In the genomic region with DNA sequence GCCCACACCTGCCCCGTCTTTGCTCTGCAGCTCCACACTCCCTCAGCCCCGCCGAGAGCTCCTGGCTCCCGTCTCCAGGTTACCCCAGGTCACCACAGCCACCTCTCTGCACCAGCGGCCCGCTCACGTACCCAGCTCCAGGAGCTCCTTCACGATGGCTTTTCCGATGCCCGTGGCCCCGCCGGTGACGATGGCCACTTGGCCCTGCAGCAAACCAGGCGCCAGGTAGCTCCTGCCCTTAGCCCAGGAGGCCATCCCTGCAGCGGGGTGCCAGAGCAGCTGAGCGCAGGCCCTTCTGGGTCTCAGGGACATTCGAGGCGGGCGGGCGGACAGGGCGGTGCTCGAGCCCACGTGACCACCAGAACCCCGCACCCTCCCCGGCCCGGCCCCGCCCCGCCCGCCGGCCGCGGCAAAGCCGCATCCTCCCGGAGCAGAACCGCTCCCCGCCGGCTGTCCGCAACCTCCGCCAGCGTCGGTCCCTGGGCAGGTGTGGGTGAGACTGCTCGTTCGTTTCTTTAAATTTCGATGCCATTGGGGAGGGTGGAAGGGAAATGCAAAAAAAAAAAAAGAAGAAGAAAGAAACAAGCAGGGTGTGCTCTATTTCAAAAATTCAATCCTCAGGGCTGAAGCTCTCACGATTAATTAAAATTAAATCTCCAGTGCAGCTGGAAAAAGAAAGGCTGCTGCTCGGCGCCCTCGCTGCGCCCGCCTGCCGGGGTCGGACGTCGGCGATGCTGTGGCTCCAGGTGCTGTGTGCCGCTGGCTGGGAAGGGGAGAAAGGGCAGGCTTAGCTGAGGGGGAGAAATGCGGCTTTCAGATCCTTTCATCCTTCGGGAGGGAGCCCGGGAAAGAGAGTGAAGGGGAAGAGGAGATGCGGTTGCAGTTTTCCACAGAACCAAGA, we compare ENCODE assay signal across 8 cellular contexts. TPM values are rescaled to one million over a fixed set of nuclear protein-coding genes. Genes with fewer than 3 reads are reported as not detected.
DNase-seq lines count a peak whose midpoint lies in the region; ATAC-seq and TF ChIP-seq lines count a peak whose summit lies in the region.

Gene PECR (minus strand): TSS at position 323 of the 901 bp plus-strand sequence. CDS start 68 bp downstream, at position 255.
A gene with protein sequence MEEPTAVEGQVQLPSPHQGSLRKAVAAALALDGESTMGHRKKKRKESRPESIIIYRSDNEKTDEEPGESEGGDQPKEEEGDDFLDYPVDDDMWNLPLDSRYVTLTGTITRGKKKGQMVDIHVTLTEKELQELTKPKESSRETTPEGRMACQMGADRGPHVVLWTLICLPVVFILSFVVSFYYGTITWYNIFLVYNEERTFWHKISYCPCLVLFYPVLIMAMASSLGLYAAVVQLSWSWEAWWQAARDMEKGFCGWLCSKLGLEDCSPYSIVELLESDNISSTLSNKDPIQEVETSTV (plus strand): TSS at position 433 of the 901 bp plus-strand sequence. CDS start 14,045 bp downstream, outside the sequence.

- peak within 1 kb of the TSS; percentile 98 for H3K4me3 Mint-ChIP-seq in activated naive CD8-positive, alpha-beta T cell treated with anti-CD3 and anti-CD28 coated beads, Interleukin-2, amount 50 U/mL, for 24 hours
- peak within 1 kb of the TSS; percentile 89 for H3K4me3 Mint-ChIP-seq in type B pancreatic cell

- peak within 1 kb of the TSS; percentile 91 for H3K27ac Mint-ChIP-seq in activated naive CD8-positive, alpha-beta T cell treated with anti-CD3 and anti-CD28 coated beads, Interleukin-2, amount 50 U/mL, for 24 hours
- peak within 1 kb of the TSS; percentile 64 for H3K27ac Mint-ChIP-seq in type B pancreatic cell

- peaks cover 59% of the 10 kb centered on the region for H3K4me1 Mint-ChIP-seq in activated naive CD8-positive, alpha-beta T cell treated with anti-CD3 and anti-CD28 coated beads, Interleukin-2, amount 50 U/mL, for 24 hours
- H3K4me1 Mint-ChIP-seq in type B pancreatic cell (ENCODE audit: unreplicated experiment) = peaks cover 32% of the 10 kb centered on the region

- H3K36me3 Mint-ChIP-seq in activated naive CD8-positive, alpha-beta T cell treated with anti-CD3 and anti-CD28 coated beads, Interleukin-2, amount 50 U/mL, for 24 hours (ENCODE audit: low read depth) = no peaks in the 10 kb centered on the region
- H3K36me3 Mint-ChIP-seq in type B pancreatic cell = peaks cover 3% of the 10 kb centered on the region

- H4K20me1 ChIP-seq in SU-DHL-6 (ENCODE audit: low read depth, low read length) = no peaks in the 10 kb centered on the region

- ATAC-seq in activated naive CD8-positive, alpha-beta T cell treated with anti-CD3 and anti-CD28 coated beads, Interleukin-2, amount 50 U/mL, for 24 hours = peak; percentile 94
- peak; percentile 97 to 99 (median 99) for ATAC-seq in heart right ventricle

- POLR2A ChIA-PET in HEK293 (lab: Yijun Ruan, JAX) = interaction anchor here (0.6 to 1.6 kb wide), 6 partner anchors 21 to 70 kb away, joined by 3 to 18 read pairs (median 6); partner anchors contain the start of gene XRCC5

- DNase-seq in GM10266 (ENCODE audit: extremely low spot score) (peak; percentile 84), NB4 (ENCODE audit: low read depth) (peak; percentile 63), heart right ventricle (peak; percentile 72 to 84), posterior cingulate gyrus (peak; percentile 76 to 98 (median 86)), type B pancreatic cell (ENCODE audit: extremely low spot score, unreplicated experiment) (peak; percentile 81)
- DNase-seq in activated naive CD8-positive, alpha-beta T cell treated with anti-CD3 and anti-CD28 coated beads, Interleukin-2, amount 50 U/mL, for 24 hours = peak; percentile 79

- no peaks in the 10 kb centered on the region for H3K27me3 Mint-ChIP-seq in activated naive CD8-positive, alpha-beta T cell treated with anti-CD3 and anti-CD28 coated beads, Interleukin-2, amount 50 U/mL, for 24 hours
- H3K27me3 Mint-ChIP-seq in type B pancreatic cell = no peaks in the 10 kb centered on the region

- TF ChIP-seq POLR2A in NB4 (IDR thresholded peaks at IDR 0.05; ENCODE audit: extremely low read depth, insufficient read length) = no peak

- H2AFZ ChIP-seq in SU-DHL-6 (ENCODE audit: low read depth, low read length, severe bottlenecking) = peak within 1 kb of the TSS; percentile 97

- H3K4me1 ChIP-seq in HEK293 (ENCODE audit: control insufficient read depth, insufficient read depth, low read length) (peaks cover 3% of the 10 kb centered on the region), heart right ventricle (peaks cover 0 to 34% (median 16%) of the 10 kb centered on the region in 9 donors)

- TF ChIP-seq CTCF in GM10266 (IDR thresholded peaks at IDR 0.05; ENCODE audit: control insufficient read depth, insufficient read depth, low read depth, missing control alignments) (no peak), HEK293 (tag by site-specific recombination; IDR thresholded peaks at IDR 0.05) (no peak; the same call in 1 of the 2 replicates), NB4 (IDR thresholded peaks at IDR 0.05; ENCODE audit: low read depth, low read length) (no peak), SU-DHL-6 (IDR thresholded peaks at IDR 0.05; ENCODE audit: insufficient read depth, low read length, poor library complexity, severe bottlenecking) (no peak), heart right ventricle (IDR thresholded peaks at IDR 0.05) (no peak), type B pancreatic cell (conservative IDR thresholded peaks at IDR 0.05) (peak; percentile 14)

- H3K27me3 ChIP-seq in SU-DHL-6 (ENCODE audit: low read length) (no peaks in the 10 kb centered on the region), heart right ventricle (no peaks in the 10 kb centered on the region)

- H3K9me3 ChIP-seq in HEK293 (ENCODE audit: control insufficient read depth, insufficient read depth, low read depth, low read length) (no peaks in the 10 kb centered on the region), SU-DHL-6 (ENCODE audit: insufficient read depth, low read length) (no peaks in the 10 kb centered on the region), heart right ventricle (no peaks in the 10 kb centered on the region)

- peak within 1 kb of the TSS; percentile 69 for H3K4me2 ChIP-seq in SU-DHL-6 (ENCODE audit: low read depth, low read length, poor library complexity, severe bottlenecking)

- no peaks in the 10 kb centered on the region for H3K79me2 ChIP-seq in SU-DHL-6 (ENCODE audit: insufficient read depth, low read length)

- no peaks in the 10 kb centered on the region for H3F3A ChIP-seq in SU-DHL-6 (ENCODE audit: insufficient read depth)

- intact Hi-C loops in heart right ventricle (cut with DNase I) (loop anchor here in 1 of 10 donors (2.0 kb wide), 1 partner anchor 33 kb away; no protein-coding TSS in a partner anchor), posterior cingulate gyrus (cut with DNase I) (loop anchor here (2.0 kb wide), 1 partner anchor 49 kb away; no protein-coding TSS in a partner anchor)

- H3K9me2 ChIP-seq in SU-DHL-6 (replicated peaks; ENCODE audit: insufficient read depth, low read length) = no peaks in the 10 kb centered on the region

- peak within 1 kb of the TSS; percentile 80 for H3K4me3 ChIP-seq in HEK293 (ENCODE audit: low read depth, low read length)
- H3K4me3 ChIP-seq in NB4 (ENCODE audit: low read depth, low read length) = peak within 1 kb of the TSS; percentile 56
- peak within 1 kb of the TSS; percentile 67 for H3K4me3 ChIP-seq in SU-DHL-6 (ENCODE audit: insufficient read depth, low read length, poor library complexity, severe bottlenecking)
- H3K4me3 ChIP-seq in heart right ventricle = peak within 1 kb of the TSS; percentile 51 to 79 (median 68)

- no peaks in the 10 kb centered on the region for H3K9me3 Mint-ChIP-seq in activated naive CD8-positive, alpha-beta T cell treated with anti-CD3 and anti-CD28 coated beads, Interleukin-2, amount 50 U/mL, for 24 hours
- H3K9me3 Mint-ChIP-seq in type B pancreatic cell = no peaks in the 10 kb centered on the region

- 1% methylated on average over 60 of the region's 60 CpGs for WGBS in heart right ventricle, 2 donors

- CTCF ChIA-PET in HEK293 (lab: Yijun Ruan, JAX) = interaction anchor here (0.6 to 1.2 kb wide), 4 partner anchors 10 to 49 kb away, joined by 3 to 4 read pairs (median 4); no protein-coding TSS in a partner anchor

- H3K36me3 ChIP-seq in HEK293 (ENCODE audit: control insufficient read depth in 2 of 2, insufficient read depth in 1 of 2, low read length in 2 of 2) = no peaks in the 10 kb centered on the region; a peak in 1 of 3 replicates
- H3K36me3 ChIP-seq in SU-DHL-6 (ENCODE audit: low read length) = no peaks in the 10 kb centered on the region
- H3K36me3 ChIP-seq in heart right ventricle = no peaks in the 10 kb centered on the region

- peak within 1 kb of the TSS; percentile 64 for H3K9ac ChIP-seq in SU-DHL-6 (ENCODE audit: low read length)

- peak within 1 kb of the TSS; percentile 48; the same call in 1 of the 2 replicates for H3K27ac ChIP-seq in HEK293 (ENCODE audit: extremely low read depth, low read depth, low read length)
- no peak within 1 kb of the TSS for H3K27ac ChIP-seq in SU-DHL-6 (ENCODE audit: low read depth, low read length)
- peak within 1 kb of the TSS in 7 of 10 donors; percentile 17 to 74 (median 32) for H3K27ac ChIP-seq in heart right ventricle

TF ChIP-seq in HEK293, 187 proteins besides CTCF, POLR2A, EP300 and RAD21 (continues in another document):
- TF ChIP-seq, protein P1, sequence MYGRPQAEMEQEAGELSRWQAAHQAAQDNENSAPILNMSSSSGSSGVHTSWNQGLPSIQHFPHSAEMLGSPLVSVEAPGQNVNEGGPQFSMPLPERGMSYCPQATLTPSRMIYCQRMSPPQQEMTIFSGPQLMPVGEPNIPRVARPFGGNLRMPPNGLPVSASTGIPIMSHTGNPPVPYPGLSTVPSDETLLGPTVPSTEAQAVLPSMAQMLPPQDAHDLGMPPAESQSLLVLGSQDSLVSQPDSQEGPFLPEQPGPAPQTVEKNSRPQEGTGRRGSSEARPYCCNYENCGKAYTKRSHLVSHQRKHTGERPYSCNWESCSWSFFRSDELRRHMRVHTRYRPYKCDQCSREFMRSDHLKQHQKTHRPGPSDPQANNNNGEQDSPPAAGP (tag by site-specific recombination; IDR thresholded peaks at IDR 0.05) = 0 out of 2 replicates have a peak, but pooled peaks have one; percentile 40

RNA-seq across cellular contexts. Expression of gene PECR, which starts in this region (rescaled TPM):
- total RNA-seq in heart right ventricle = 1 to 10 TPM; 3.3 to 6.6 (median 4.1) TPM
- 1 to 10 TPM; 2.0 to 4.4 TPM for polyA plus RNA-seq in heart right ventricle
- total RNA-seq in type B pancreatic cell (ENCODE audit: low replicate concordance) = 13.9 and 19.0 TPM in 2 replicates

RNA-seq across cellular contexts. Expression of the second gene that starts in this region (rescaled TPM):
- total RNA-seq in heart right ventricle (under 1 TPM in 8 of 10 donors, not detected in 2; 0.11 to 0.97 (median 0.23) TPM), type B pancreatic cell (ENCODE audit: low replicate concordance) (2.1 and 5.1 TPM in 2 replicates)
- polyA plus RNA-seq in heart right ventricle = under 1 TPM; 0.10 to 0.15 TPM
